Comparison of ENCODE assay signal across 16 cellular contexts in genomic region chr13:98026457-98026857, GRCh38.
DNase-seq lines count a peak whose midpoint lies in the region; ATAC-seq and TF ChIP-seq lines count a peak whose summit lies in the region.
"Had no signal": no experiment of that assay in that cellular context is flagged by ENCODE, and none has a peak within 500 bp of the region (broad histone marks: within the 10 kb centered on the region; RNA-seq: fewer than 3 reads in every experiment).

No MANE protein-coding gene starts in this region.

- WGBS in adrenal gland, 4 donors: 48 to 79% (median 61%) methylated on average over 3 of the region's 3 CpGs

- H3K27me3 Mint-ChIP-seq in type B pancreatic cell: no peaks in the 10 kb centered on the region

- no peak overlapping the region for H3K4me3 ChIP-seq in adrenal gland
- H3K4me3 ChIP-seq: pancreas, upper lobe of right lung had no signal

- DNase-seq in Right ventricle myocardium inferior (ENCODE audit: missing footprints) (no peak), cardiac septum (ENCODE audit: low spot score) (no peak), adrenal gland (peak in 5 of 7 donors; percentile 13 to 55 (median 27)), iPS-NIHi11 (ENCODE audit: low spot score) (peak; percentile 53), type B pancreatic cell (ENCODE audit: extremely low spot score, unreplicated experiment) (no peak), G401 (ENCODE audit: low spot score) (no peak), NCI-H2196 treated with DMSO at 0.1 percent for 48 hours (lab: John Stamatoyannopoulos, UW; ENCODE audit: unreplicated experiment) (no peak), inferior parietal cortex (ENCODE audit: extremely low spot score) (no peak)
- DNase-seq: activated CD4-positive, alpha-beta T cell treated with anti-CD3 and anti-CD28 coated beads for 1 hour; activated T-cell treated with anti-CD3 and anti-CD28 coated beads, Interleukin-2, amount 50 U/mL, for 4 hours; anterior cingulate cortex; Calu3; mammary epithelial cell; pancreas; stimulated activated CD4-positive, alpha-beta T cell treated with anti-CD3 and anti-CD28 coated beads, Interleukin-2, amount 100 ng/mL, for 24 hours; upper lobe of right lung had no signal

- H3K9me3 ChIP-seq in adrenal gland (replicated peaks in 1 of 3): no peaks in the 10 kb centered on the region
- H3K9me3 ChIP-seq: pancreas, upper lobe of right lung had no signal

- peaks cover 13% of the 10 kb centered on the region for H3K4me1 Mint-ChIP-seq in type B pancreatic cell (ENCODE audit: unreplicated experiment)

- H3K4me1 ChIP-seq in adrenal gland (replicated peaks in 1 of 2): peaks cover 0 to 3% of the 10 kb centered on the region in 2 donors

- TF ChIP-seq CTCF in adrenal gland (IDR thresholded peaks at IDR 0.05): no peak
- TF ChIP-seq CTCF in type B pancreatic cell (conservative IDR thresholded peaks at IDR 0.05): no peak

- H3K27me3 ChIP-seq in adrenal gland: no peaks in the 10 kb centered on the region
- H3K27me3 ChIP-seq: pancreas, upper lobe of right lung had no signal

- in situ Hi-C loops in G401 (cut with HindIII; ENCODE audit: low sequenced_read_pairs): no loop called here

- intact Hi-C loops in Right ventricle myocardium inferior (cut with DNase I): no loop called here
- intact Hi-C loops in cardiac septum (cut with DNase I): no loop called here
- intact Hi-C loops in adrenal gland (cut with DNase I): no loop called here

- ATAC-seq in Right ventricle myocardium inferior: peak; percentile 52
- ATAC-seq: activated T-cell treated with anti-CD3 and anti-CD28 coated beads, Interleukin-2, amount 50 U/mL, for 4 hours; pancreas; upper lobe of right lung had no signal

- no peak for TF ChIP-seq POLR2A in adrenal gland (IDR thresholded peaks at IDR 0.05)

- H3K27ac ChIP-seq in adrenal gland: no peak overlapping the region
- H3K27ac ChIP-seq: pancreas, upper lobe of right lung had no signal

- H3K36me3 Mint-ChIP-seq in type B pancreatic cell: peaks cover 12% of the 10 kb centered on the region

- peaks cover 6% of the 10 kb centered on the region for H3K9me3 Mint-ChIP-seq in type B pancreatic cell
- H3K9me3 Mint-ChIP-seq: activated T-cell treated with anti-CD3 and anti-CD28 coated beads, Interleukin-2, amount 50 U/mL, for 4 hours had no signal

- no peak overlapping the region for H3K4me3 Mint-ChIP-seq in type B pancreatic cell
- H3K4me3 Mint-ChIP-seq: activated T-cell treated with anti-CD3 and anti-CD28 coated beads, Interleukin-2, amount 50 U/mL, for 4 hours had no signal

- H3K27ac Mint-ChIP-seq in type B pancreatic cell: peak overlapping the region; percentile 64

- no peaks in the 10 kb centered on the region for H3K36me3 ChIP-seq in adrenal gland (replicated peaks in 1 of 2)

Comparison
In these comparisons a context has a peak if more than half of its experiments do, and no peak if none do; other contexts are left out.
1. DNase-seq: peak in adrenal gland (5 of 7) and iPS-NIHi11 (single experiment); none in Right ventricle myocardium inferior (single experiment), cardiac septum (single experiment), type B pancreatic cell (single experiment), G401 (single experiment), NCI-H2196 treated with DMSO at 0.1 percent for 48 hours (single experiment) and inferior parietal cortex (single experiment).